In genomic region chr9:38641142-38641541, GRCh38 we compare ENCODE assay signal across 38 cellular contexts. TPM values are rescaled to one million over a fixed set of nuclear protein-coding genes. Genes with fewer than 3 reads are reported as not detected.
"Had no signal": no experiment of that assay in that cellular context is flagged by ENCODE, and none has a peak within 500 bp of the region (broad histone marks: within the 10 kb centered on the region; RNA-seq: fewer than 3 reads in every experiment).

No MANE protein-coding gene starts in this region.

- H3K27ac Mint-ChIP-seq: activated naive CD4-positive, alpha-beta T cell treated with anti-CD3 and anti-CD28 coated beads for 36 hours; activated naive CD4-positive, alpha-beta T cell treated with anti-CD3 and anti-CD28 coated beads, Interleukin-2, amount 10 ng/mL, durations not matched to agents 7 days and 5 days; activated naive CD4-positive, alpha-beta T cell treated with anti-CD3 and anti-CD28 coated beads, Interleukin-2, amount 50 U/mL, for 24 hours; activated naive CD4-positive, alpha-beta T cell treated with anti-CD3 and anti-CD28 coated beads, Interleukin-2, amount 50 U/mL, for 72 hours; activated naive CD8-positive, alpha-beta T cell; activated naive CD8-positive, alpha-beta T cell treated with anti-CD3 and anti-CD28 coated beads for 36 hours; activated naive CD8-positive, alpha-beta T cell treated with anti-CD3 and anti-CD28 coated beads, Interleukin-2, amount 10 ng/mL, durations not matched to agents 7 days and 5 days; activated naive CD8-positive, alpha-beta T cell treated with anti-CD3 and anti-CD28 coated beads, Interleukin-2, amount 50 U/mL, for 24 hours; activated T-cell treated with anti-CD3 and anti-CD28 coated beads, Interleukin-2, amount 50 U/mL, for 24 hours; activated T-cell treated with anti-CD3 and anti-CD28 coated beads, Interleukin-2, amount 50 U/mL, for 72 hours; activated T-helper 1 cell treated with anti-CD3 and anti-CD28 coated beads, Interleukin-12 subunit alpha, Interleukin-12 subunit beta, Interleukin-2, Interleukin-4 antibody, amounts not matched to agents 30 ng/mL and 10 ng/mL and 1 ng/mL, durations not matched to agents 14 hours and 24 hours and 36 hours; activated T-helper 17 cell treated with anti-CD3 and anti-CD28 coated beads, Interleukin-2, amount 50 U/mL, for 72 hours; activated T-helper 2 cell treated with anti-CD3 and anti-CD28 coated beads, Interferon-gamma antibody, Interleukin-2, Interleukin-4, amounts not matched to agents 10 μg/mL and 5 μg/mL and 100 μg/mL, durations not matched to agents 14 hours and 24 hours and 36 hours had no signal

- DNase-seq: activated effector memory CD4-positive, alpha-beta T cell treated with anti-CD3 and anti-CD28 coated beads, Interleukin-2, amount 50 U/mL, for 16 hours; activated effector memory CD4-positive, alpha-beta T cell treated with Interleukin-2 at 50 U/mL for 16 hours; activated gamma-delta T cell; activated gamma-delta T cell treated with Interleukin-2 at 50 U/mL for 16 hours; activated naive CD4-positive, alpha-beta T cell; activated naive CD4-positive, alpha-beta T cell treated with anti-CD3 and anti-CD28 coated beads for 36 hours; activated naive CD4-positive, alpha-beta T cell treated with anti-CD3 and anti-CD28 coated beads, Interleukin-2, amount 10 ng/mL, durations not matched to agents 7 days and 5 days; activated naive CD4-positive, alpha-beta T cell treated with anti-CD3 and anti-CD28 coated beads, Interleukin-2, amount 50 U/mL, for 16 hours; activated naive CD4-positive, alpha-beta T cell treated with Interleukin-2 at 50 U/mL for 16 hours; activated naive CD8-positive, alpha-beta T cell treated with anti-CD3 and anti-CD28 coated beads for 36 hours; activated naive CD8-positive, alpha-beta T cell treated with anti-CD3 and anti-CD28 coated beads, Interleukin-2, amount 10 ng/mL, durations not matched to agents 7 days and 5 days; activated naive CD8-positive, alpha-beta T cell treated with anti-CD3 and anti-CD28 coated beads, Interleukin-2, amount 50 U/mL, for 24 hours; activated T-cell treated with anti-CD3 and anti-CD28 coated beads for 4 hours; activated T-cell treated with anti-CD3 and anti-CD28 coated beads, Interleukin-2, amount 50 U/mL, for 1 hour; activated T-cell treated with anti-CD3 and anti-CD28 coated beads, Interleukin-2, amount 50 U/mL, for 24 hours; activated T-cell treated with anti-CD3 and anti-CD28 coated beads, Interleukin-2, amount 50 U/mL, for 4 hours; activated T-cell treated with anti-CD3 and anti-CD28 coated beads, Interleukin-2, amount 50 U/mL, for 48 hours; activated T-cell treated with anti-CD3 and anti-CD28 coated beads, Interleukin-2, amount 50 U/mL, for 72 hours; adrenal gland; amniotic stem cell; aorta; body of pancreas; brain microvascular endothelial cell; central memory CD4-positive, alpha-beta T cell; cerebellar nuclear complex had no signal

- FAIRE-seq: astrocyte, bronchial epithelial cell had no signal

- H3K27me3 Mint-ChIP-seq: activated naive CD8-positive, alpha-beta T cell treated with anti-CD3 and anti-CD28 coated beads, Interleukin-2, amount 10 ng/mL, durations not matched to agents 7 days and 5 days; activated T-helper 17 cell treated with anti-CD3 and anti-CD28 coated beads, Interleukin-2, amount 50 U/mL, for 72 hours had no signal

- ATAC-seq: activated naive CD8-positive, alpha-beta T cell treated with anti-CD3 and anti-CD28 coated beads, Interleukin-2, amount 50 U/mL, for 24 hours; activated T-cell treated with anti-CD3 and anti-CD28 coated beads, Interleukin-2, amount 50 U/mL, for 4 hours; activated T-cell treated with anti-CD3 and anti-CD28 coated beads, Interleukin-2, amount 50 U/mL, for 72 hours; activated T-helper 17 cell treated with anti-CD3 and anti-CD28 coated beads, Interleukin-2, amount 50 U/mL, for 72 hours had no signal

- H3K4me3 Mint-ChIP-seq: activated naive CD4-positive, alpha-beta T cell treated with anti-CD3 and anti-CD28 coated beads for 36 hours; activated naive CD4-positive, alpha-beta T cell treated with anti-CD3 and anti-CD28 coated beads, Interleukin-2, amount 10 ng/mL, durations not matched to agents 7 days and 5 days; activated naive CD4-positive, alpha-beta T cell treated with anti-CD3 and anti-CD28 coated beads, Interleukin-2, amount 50 U/mL, for 24 hours; activated naive CD8-positive, alpha-beta T cell; activated naive CD8-positive, alpha-beta T cell treated with anti-CD3 and anti-CD28 coated beads for 36 hours; activated naive CD8-positive, alpha-beta T cell treated with anti-CD3 and anti-CD28 coated beads, Interleukin-2, amount 10 ng/mL, durations not matched to agents 7 days and 5 days; activated naive CD8-positive, alpha-beta T cell treated with anti-CD3 and anti-CD28 coated beads, Interleukin-2, amount 50 U/mL, for 24 hours; activated T-cell treated with anti-CD3 and anti-CD28 coated beads, Interleukin-2, amount 50 U/mL, for 24 hours; activated T-cell treated with anti-CD3 and anti-CD28 coated beads, Interleukin-2, amount 50 U/mL, for 4 hours; activated T-cell treated with anti-CD3 and anti-CD28 coated beads, Interleukin-2, amount 50 U/mL, for 72 hours; activated T-helper 1 cell treated with anti-CD3 and anti-CD28 coated beads, Interleukin-12 subunit alpha, Interleukin-12 subunit beta, Interleukin-2, Interleukin-4 antibody, amounts not matched to agents 30 ng/mL and 10 ng/mL and 1 ng/mL, durations not matched to agents 14 hours and 24 hours and 36 hours; activated T-helper 17 cell treated with anti-CD3 and anti-CD28 coated beads, Interleukin-2, amount 50 U/mL, for 72 hours; brain; central memory CD8-positive, alpha-beta T cell had no signal

- H3K9me3 ChIP-seq: adrenal gland, ascending aorta, body of pancreas, breast epithelium had no signal

- H3K36me3 Mint-ChIP-seq: activated naive CD4-positive, alpha-beta T cell treated with anti-CD3 and anti-CD28 coated beads, Interleukin-2, amount 10 ng/mL, durations not matched to agents 7 days and 5 days; activated naive CD4-positive, alpha-beta T cell treated with anti-CD3 and anti-CD28 coated beads, Interleukin-2, amount 50 U/mL, for 24 hours; activated naive CD4-positive, alpha-beta T cell treated with anti-CD3 and anti-CD28 coated beads, Interleukin-2, amount 50 U/mL, for 72 hours; activated naive CD8-positive, alpha-beta T cell; activated naive CD8-positive, alpha-beta T cell treated with anti-CD3 and anti-CD28 coated beads for 36 hours; activated naive CD8-positive, alpha-beta T cell treated with anti-CD3 and anti-CD28 coated beads, Interleukin-2, amount 10 ng/mL, durations not matched to agents 7 days and 5 days; brain had no signal

- H3K4me1 Mint-ChIP-seq: activated naive CD4-positive, alpha-beta T cell treated with anti-CD3 and anti-CD28 coated beads, Interleukin-2, amount 10 ng/mL, durations not matched to agents 7 days and 5 days; activated naive CD4-positive, alpha-beta T cell treated with anti-CD3 and anti-CD28 coated beads, Interleukin-2, amount 50 U/mL, for 24 hours; activated naive CD8-positive, alpha-beta T cell treated with anti-CD3 and anti-CD28 coated beads for 36 hours; activated naive CD8-positive, alpha-beta T cell treated with anti-CD3 and anti-CD28 coated beads, Interleukin-2, amount 10 ng/mL, durations not matched to agents 7 days and 5 days; activated naive CD8-positive, alpha-beta T cell treated with anti-CD3 and anti-CD28 coated beads, Interleukin-2, amount 50 U/mL, for 24 hours; activated T-helper 17 cell treated with anti-CD3 and anti-CD28 coated beads, Interleukin-2, amount 50 U/mL, for 72 hours; central memory CD8-positive, alpha-beta T cell had no signal

- H3K36me3 ChIP-seq: adrenal gland, ascending aorta, brain microvascular endothelial cell, breast epithelium, cardiac muscle cell had no signal

- H3K4me1 ChIP-seq: adrenal gland, ascending aorta, body of pancreas, breast epithelium had no signal

- H3K27me3 ChIP-seq: ascending aorta, body of pancreas, brain microvascular endothelial cell, breast epithelium, cardiac muscle cell had no signal

- H3K9me3 Mint-ChIP-seq: activated naive CD4-positive, alpha-beta T cell treated with anti-CD3 and anti-CD28 coated beads for 36 hours; activated naive CD4-positive, alpha-beta T cell treated with anti-CD3 and anti-CD28 coated beads, Interleukin-2, amount 10 ng/mL, durations not matched to agents 7 days and 5 days; activated naive CD4-positive, alpha-beta T cell treated with anti-CD3 and anti-CD28 coated beads, Interleukin-2, amount 50 U/mL, for 24 hours; activated naive CD4-positive, alpha-beta T cell treated with anti-CD3 and anti-CD28 coated beads, Interleukin-2, amount 50 U/mL, for 72 hours; activated naive CD8-positive, alpha-beta T cell treated with anti-CD3 and anti-CD28 coated beads for 36 hours; activated naive CD8-positive, alpha-beta T cell treated with anti-CD3 and anti-CD28 coated beads, Interleukin-2, amount 10 ng/mL, durations not matched to agents 7 days and 5 days; activated naive CD8-positive, alpha-beta T cell treated with anti-CD3 and anti-CD28 coated beads, Interleukin-2, amount 50 U/mL, for 24 hours; activated T-cell treated with anti-CD3 and anti-CD28 coated beads, Interleukin-2, amount 50 U/mL, for 24 hours; activated T-cell treated with anti-CD3 and anti-CD28 coated beads, Interleukin-2, amount 50 U/mL, for 4 hours; activated T-cell treated with anti-CD3 and anti-CD28 coated beads, Interleukin-2, amount 50 U/mL, for 72 hours; activated T-helper 1 cell treated with anti-CD3 and anti-CD28 coated beads, Interleukin-12 subunit alpha, Interleukin-12 subunit beta, Interleukin-2, Interleukin-4 antibody, amounts not matched to agents 30 ng/mL and 10 ng/mL and 1 ng/mL, durations not matched to agents 14 hours and 24 hours and 36 hours; activated T-helper 17 cell treated with anti-CD3 and anti-CD28 coated beads, Interleukin-2, amount 50 U/mL, for 72 hours; activated T-helper 2 cell treated with anti-CD3 and anti-CD28 coated beads, Interferon-gamma antibody, Interleukin-2, Interleukin-4, amounts not matched to agents 10 μg/mL and 5 μg/mL and 100 μg/mL, durations not matched to agents 14 hours and 24 hours and 36 hours; central memory CD8-positive, alpha-beta T cell had no signal

- H3K27ac ChIP-seq: adrenal gland, ascending aorta, body of pancreas, brain microvascular endothelial cell, breast epithelium, cardiac muscle cell had no signal

- H3K4me3 ChIP-seq: adrenal gland, ascending aorta, body of pancreas, breast epithelium, cardiac muscle cell had no signal

RNA-seq across cellular contexts. Expression of gene ANKRD18A, which starts 20.7 kb away (rescaled TPM):
- total RNA-seq: ascending aorta had no signal
- polyA plus RNA-seq: aorta had no signal
